Comparison of ENCODE assay signal across 25 cellular contexts in genomic region chr22:43783777-43784176, GRCh38. TPM values are rescaled to one million over a fixed set of nuclear protein-coding genes. Genes with fewer than 3 reads are reported as not detected.
DNase-seq lines count a peak whose midpoint lies in the region; ATAC-seq, FAIRE-seq and TF ChIP-seq lines count a peak whose summit lies in the region.
"Had no signal": no experiment of that assay in that cellular context is flagged by ENCODE, and none has a peak within 500 bp of the region (broad histone marks: within the 10 kb centered on the region; RNA-seq: fewer than 3 reads in every experiment).

No MANE protein-coding gene starts in this region.

- no peak overlapping the region for H4K8ac ChIP-seq in mesendoderm (ENCODE audit: low read depth, low read length)

- no peak overlapping the region for H4K5ac ChIP-seq in mesendoderm (ENCODE audit: low read length)

- H3K79me2 ChIP-seq in mesendoderm (ENCODE audit: control insufficient read depth, insufficient read depth, low read length): no peaks in the 10 kb centered on the region

- H2BK5ac ChIP-seq in mesendoderm (ENCODE audit: low read length): no peak overlapping the region

- WGBS in mesendoderm (ENCODE audit: extremely low coverage, insufficient coverage, low lambda C conversion rate): no CpG with 5 or more reads among the region's 2 CpGs

- TF ChIP-seq CTCF in HFF-Myc (IDR thresholded peaks at IDR 0.05; ENCODE audit: low read depth, low read length, missing control alignments): peak; percentile 20
- TF ChIP-seq CTCF in bronchial epithelial cell (IDR thresholded peaks at IDR 0.05; ENCODE audit: insufficient read depth, low read length, severe bottlenecking): peak; percentile 12

- no peak overlapping the region for H2BK120ac ChIP-seq in mesendoderm (ENCODE audit: low read depth, low read length)

- H3K4me3 ChIP-seq in HFF-Myc (replicated peaks; ENCODE audit: low read depth, low read length) (no peak overlapping the region), bronchial epithelial cell (ENCODE audit: low read depth, low read length) (no peak overlapping the region), mesendoderm (ENCODE audit: low read length) (no peak overlapping the region)
- H3K4me3 ChIP-seq: BLaER1, esophagus muscularis mucosa, HAP-1, heart left ventricle, lower lobe of right lung, pancreas, SJCRH30 had no signal

- no peak for ATAC-seq in GM21723 (IDR thresholded peaks at IDR 0.05; ENCODE audit: unreplicated experiment)
- ATAC-seq: activated CD8-positive, alpha-beta T cell treated with anti-CD3 and anti-CD28 coated beads, Interleukin-2, amount 10 ng/mL, durations not matched to agents 7 days and 5 days; heart left ventricle; lower lobe of right lung; pancreas; T-helper 17 cell had no signal

- no peak overlapping the region for H3K27ac ChIP-seq in mesendoderm (ENCODE audit: low read depth, low read length)
- H3K27ac ChIP-seq: BLaER1, esophagus muscularis mucosa, heart left ventricle, HL-60, lower lobe of right lung, pancreas, SJCRH30 had no signal

- H3K9ac ChIP-seq in mesendoderm (ENCODE audit: low read length): no peak overlapping the region
- H3K9ac ChIP-seq: BLaER1 had no signal

- DNase-seq in ELR (ENCODE audit: low read depth): peak; percentile 10
- no peak for DNase-seq in HFF-Myc (ENCODE audit: extremely low read depth, low read depth)
- DNase-seq in bronchial epithelial cell (ENCODE audit: low read depth): no peak
- DNase-seq in mesendoderm: peak; percentile 27
- no peak for DNase-seq in activated T-cell treated with anti-CD3 and anti-CD28 coated beads for 4 hours
- DNase-seq in amniotic stem cell (lab: John Stamatoyannopoulos, UW): no peak
- DNase-seq: activated B cell treated with CpG ODN at 0.5 μM for 24 hours; activated CD8-positive, alpha-beta T cell treated with anti-CD3 and anti-CD28 coated beads, Interleukin-2, amount 10 ng/mL, durations not matched to agents 7 days and 5 days; activated T-cell treated with anti-CD3 and anti-CD28 coated beads, Interleukin-2, amount 50 U/mL, for 48 hours; GF-D8; heart left ventricle; lower lobe of right lung; NCI-H1048; NCI-H2107; NCI-H524 treated with DMSO at 0.1 percent for 48 hours; OCI-M1; pancreas; SJCRH30; stimulated activated CD4-positive, alpha-beta T cell treated with anti-CD3 and anti-CD28 coated beads, Interleukin-4, amount 100 ng/mL, for 1 hour; T-helper 17 cell had no signal

- H3K4ac ChIP-seq in mesendoderm (ENCODE audit: low read depth, low read length): no peak overlapping the region

- H2BK15ac ChIP-seq in mesendoderm (replicated peaks; ENCODE audit: low read depth): no peak overlapping the region

- no peak overlapping the region for H3K18ac ChIP-seq in mesendoderm (ENCODE audit: low read length)

- no peaks in the 10 kb centered on the region for H3K36me3 ChIP-seq in bronchial epithelial cell (ENCODE audit: control insufficient read depth, insufficient read depth, low read length)
- H3K36me3 ChIP-seq in mesendoderm (ENCODE audit: control insufficient read depth, insufficient read depth, low read length): no peaks in the 10 kb centered on the region
- H3K36me3 ChIP-seq: BLaER1, HAP-1, lower lobe of right lung, pancreas, SJCRH30 had no signal

- no peak overlapping the region for H3K56ac ChIP-seq in mesendoderm (ENCODE audit: low read length)

- H3K23ac ChIP-seq in mesendoderm (ENCODE audit: low read length): no peak overlapping the region

- no peaks in the 10 kb centered on the region for H3K27me3 ChIP-seq in bronchial epithelial cell (ENCODE audit: control insufficient read depth, insufficient read depth, low read length)
- no peaks in the 10 kb centered on the region for H3K27me3 ChIP-seq in mesendoderm (ENCODE audit: insufficient read depth, low read length, poor library complexity)
- H3K27me3 ChIP-seq: BLaER1, esophagus muscularis mucosa, heart left ventricle, pancreas, SJCRH30 had no signal

- no peak for FAIRE-seq in bronchial epithelial cell (lab: Jason Lieb, UNC)
- FAIRE-seq: pancreas had no signal

- H2AK5ac ChIP-seq in mesendoderm (ENCODE audit: low read length): no peak overlapping the region

- no peak overlapping the region for H3K4me2 ChIP-seq in mesendoderm (ENCODE audit: low read length)
- H3K4me2 ChIP-seq: BLaER1 had no signal

- no peaks in the 10 kb centered on the region for H3K79me1 ChIP-seq in mesendoderm (ENCODE audit: low read length)

- no peaks in the 10 kb centered on the region for H3K4me1 ChIP-seq in mesendoderm (ENCODE audit: control insufficient read depth, low read depth, low read length)
- H3K4me1 ChIP-seq: BLaER1, esophagus muscularis mucosa, HAP-1, heart left ventricle, lower lobe of right lung, pancreas, SJCRH30 had no signal

RNA-seq across cellular contexts. Expression of gene EFCAB6, which starts 28.3 kb away (rescaled TPM):
- 0.26 and 0.64 TPM in 2 replicates for total RNA-seq in bronchial epithelial cell
- polyA plus RNA-seq in mesendoderm (2013, experiment 1 of 2): 0.38 TPM
- 0.56 TPM for polyA plus RNA-seq in mesendoderm (2013, experiment 2 of 2)
- total RNA-seq: activated B cell treated with CpG ODN at 0.5 μM for 24 hours, SJCRH30 had no signal

Comparison
In these comparisons a context has a peak if more than half of its experiments do, and no peak if none do; other contexts are left out.
1. DNase-seq: peak in ELR (single experiment) and mesendoderm (single experiment); none in HFF-Myc (single experiment), bronchial epithelial cell (single experiment), activated T-cell treated with anti-CD3 and anti-CD28 coated beads for 4 hours (single experiment) and amniotic stem cell (single experiment).